Comparison of ENCODE assay signal across 8 cellular contexts in genomic region chr11:75562048-75562835, GRCh38. TPM values are rescaled to one million over a fixed set of nuclear protein-coding genes. Genes with fewer than 3 reads are reported as not detected.
DNase-seq lines count a peak whose midpoint lies in the region; ATAC-seq and TF ChIP-seq lines count a peak whose summit lies in the region.

Gene SERPINH1, plus strand, starts transcription at chr11:75562253. Its CDS starts 4,097 bp downstream, at chr11:75566350.

- H3K27ac ChIP-seq in lower lobe of right lung: peak within 1 kb of the TSS; percentile 96

- DNase-seq in AG08396 (ENCODE audit: low spot score) (peak; percentile 86), NCI-H774 (lab: John Stamatoyannopoulos, UW) (peak; percentile 82), lower lobe of right lung (peak; percentile 91)
- DNase-seq in activated CD8-positive, alpha-beta T cell treated with anti-CD3 and anti-CD28 coated beads for 36 hours: peak; percentile 85
- peak; percentile 38 for DNase-seq in effector CD4-positive, alpha-beta T cell
- peak; percentile 44 to 81 (median 60) for DNase-seq in stimulated activated CD4-positive, alpha-beta T cell treated with anti-CD3 and anti-CD28 coated beads, TNF-alpha, amount 100 ng/mL, for 24 hours (ENCODE audit: low read depth in 3 of 3)

- H3K9me3 Mint-ChIP-seq in activated CD8-positive, alpha-beta T cell treated with anti-CD3 and anti-CD28 coated beads for 36 hours: no peaks in the 10 kb centered on the region

- no peaks in the 10 kb centered on the region for H3K27me3 Mint-ChIP-seq in activated CD8-positive, alpha-beta T cell treated with anti-CD3 and anti-CD28 coated beads for 36 hours

- H3K9me3 ChIP-seq in lower lobe of right lung: no peaks in the 10 kb centered on the region

- intact Hi-C loops in activated CD8-positive, alpha-beta T cell treated with anti-CD3 and anti-CD28 coated beads for 36 hours (cut with micrococcal nuclease): no loop called here
- intact Hi-C loops in lower lobe of right lung (cut with DNase I): no loop called here

- POLR2A ChIA-PET in activated CD8-positive, alpha-beta T cell treated with anti-CD3 and anti-CD28 coated beads for 36 hours (lab: Charles Lee): interaction anchor here (0.6 to 5.2 kb wide), 6 partner anchors 10 to 161 kb away, joined by 3 to 34 read pairs (median 4); no protein-coding TSS in a partner anchor

- CTCF ChIA-PET in activated CD8-positive, alpha-beta T cell treated with anti-CD3 and anti-CD28 coated beads for 36 hours (lab: Charles Lee): interaction anchor here (1.0 to 2.9 kb wide), 6 partner anchors 14 to 422 kb away, joined by 3 to 10 read pairs (median 4); no protein-coding TSS in a partner anchor

- H3K27me3 ChIP-seq in lower lobe of right lung (ENCODE audit: low read depth): no peaks in the 10 kb centered on the region

- peak; percentile 89 for ATAC-seq in GM19043 (IDR thresholded peaks at IDR 0.05; ENCODE audit: low read depth, unreplicated experiment)
- ATAC-seq in HG03342 (IDR thresholded peaks at IDR 0.05; ENCODE audit: unreplicated experiment): peak; percentile 84
- peak; percentile 89 for ATAC-seq in activated CD8-positive, alpha-beta T cell treated with anti-CD3 and anti-CD28 coated beads for 36 hours
- peak; percentile 88 for ATAC-seq in lower lobe of right lung

- H3K4me3 Mint-ChIP-seq in activated CD8-positive, alpha-beta T cell treated with anti-CD3 and anti-CD28 coated beads for 36 hours: peak within 1 kb of the TSS; percentile 100

- H3K36me3 Mint-ChIP-seq in activated CD8-positive, alpha-beta T cell treated with anti-CD3 and anti-CD28 coated beads for 36 hours (ENCODE audit: low read depth): no peaks in the 10 kb centered on the region

- H3K27ac Mint-ChIP-seq in activated CD8-positive, alpha-beta T cell treated with anti-CD3 and anti-CD28 coated beads for 36 hours: peak within 1 kb of the TSS; percentile 99

- peaks cover 31% of the 10 kb centered on the region for H3K36me3 ChIP-seq in lower lobe of right lung

- no peak for TF ChIP-seq CTCF in activated CD8-positive, alpha-beta T cell treated with anti-CD3 and anti-CD28 coated beads for 36 hours (IDR thresholded peaks at IDR 0.05)
- no peak for TF ChIP-seq CTCF in lower lobe of right lung (IDR thresholded peaks at IDR 0.05)

- peaks cover 86% of the 10 kb centered on the region for H3K4me1 ChIP-seq in lower lobe of right lung

- peaks cover 32% of the 10 kb centered on the region for H3K4me1 Mint-ChIP-seq in activated CD8-positive, alpha-beta T cell treated with anti-CD3 and anti-CD28 coated beads for 36 hours (ENCODE audit: low read depth)

- peak within 1 kb of the TSS; percentile 80 for H3K4me3 ChIP-seq in lower lobe of right lung

RNA-seq across cellular contexts. Expression of gene SERPINH1, which starts in this region (rescaled TPM):
- total RNA-seq in activated CD8-positive, alpha-beta T cell treated with anti-CD3 and anti-CD28 coated beads for 36 hours: 10 to 100 TPM; 15.7 to 17.7 TPM
- 131 TPM for total RNA-seq in lower lobe of right lung

Comparison
In these comparisons a context has a peak if more than half of its experiments do, and no peak if none do; other contexts are left out.
1. Peak in every context shown above with its lines: DNase-seq, ATAC-seq, H3K4me3 ChIP-seq and H3K27ac ChIP-seq.
2. DNase-seq: peak in every context shown above with its lines; median percentile 91 in lower lobe of right lung; 86 in AG08396; 85 in activated CD8-positive, alpha-beta T cell treated with anti-CD3 and anti-CD28 coated beads for 36 hours; 82 in NCI-H774; 60 in stimulated activated CD4-positive, alpha-beta T cell treated with anti-CD3 and anti-CD28 coated beads, TNF-alpha, amount 100 ng/mL, for 24 hours; 38 in effector CD4-positive, alpha-beta T cell.